In the genomic region with DNA sequence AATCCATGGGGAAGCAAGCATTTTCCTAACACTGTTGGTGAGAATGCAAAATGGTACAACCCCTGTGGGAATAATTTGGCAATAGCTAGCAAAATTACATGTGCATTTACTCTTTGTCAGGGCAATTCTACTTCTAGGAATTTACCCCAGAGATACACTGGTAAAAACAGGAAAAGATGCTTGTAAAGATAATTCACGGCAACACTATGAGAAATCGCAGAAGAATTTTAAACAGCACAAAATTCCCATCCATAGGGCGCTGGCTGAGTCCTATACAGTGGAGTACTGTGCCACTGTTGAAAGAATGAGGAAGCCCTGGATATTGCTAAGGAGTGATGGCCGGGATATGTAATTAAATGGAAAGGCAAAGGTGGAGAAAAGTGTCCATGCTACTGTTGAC, we compare ENCODE assay signal across 11 cellular contexts.
DNase-seq lines count a peak whose midpoint lies in the region; ATAC-seq and TF ChIP-seq lines count a peak whose summit lies in the region.
"Had no signal": no experiment of that assay in that cellular context is flagged by ENCODE, and none has a peak within 500 bp of the region (broad histone marks: within the 10 kb centered on the region; RNA-seq: fewer than 3 reads in every experiment).

No MANE protein-coding gene starts in this region.

- no peak for TF ChIP-seq CTCF in heart right ventricle (IDR thresholded peaks at IDR 0.05)
- no peak for TF ChIP-seq CTCF in RWPE2 (IDR thresholded peaks at IDR 0.05; ENCODE audit: poor library complexity, severe bottlenecking)
- TF ChIP-seq CTCF in fibroblast of villous mesenchyme (IDR thresholded peaks at IDR 0.05; ENCODE audit: insufficient read depth, low read depth, low read length): no peak
- TF ChIP-seq CTCF in ascending aorta (IDR thresholded peaks at IDR 0.05): no peak

- 46 to 52% methylated on average over 4 of the region's 4 CpGs for WGBS in heart right ventricle, 2 donors

- peaks cover 52% of the 10 kb centered on the region for H3K36me3 Mint-ChIP-seq in stimulated activated memory B cell treated with anti-CD40 and anti-IgM and Interleukin-4, amounts not matched to agents 10 μg/mL and 1 μg/mL and 100 μg/mL, for 72 hours

- H3K4me3 ChIP-seq in heart right ventricle: no peak overlapping the region
- H3K4me3 ChIP-seq in RWPE2 (ENCODE audit: severe bottlenecking): no peak overlapping the region
- H3K4me3 ChIP-seq in fibroblast of villous mesenchyme (ENCODE audit: low read depth, low read length): no peak overlapping the region
- no peak overlapping the region for H3K4me3 ChIP-seq in ascending aorta
- H3K4me3 ChIP-seq: lung had no signal

- no peaks in the 10 kb centered on the region for H3K27me3 Mint-ChIP-seq in stimulated activated memory B cell treated with anti-CD40 and anti-IgM and Interleukin-4, amounts not matched to agents 10 μg/mL and 1 μg/mL and 100 μg/mL, for 72 hours
- H3K27me3 Mint-ChIP-seq: activated T-cell treated with anti-CD3 and anti-CD28 coated beads, Interleukin-2, amount 50 U/mL, for 24 hours had no signal

- peak overlapping the region; percentile 69 for H3K27ac Mint-ChIP-seq in stimulated activated memory B cell treated with anti-CD40 and anti-IgM and Interleukin-4, amounts not matched to agents 10 μg/mL and 1 μg/mL and 100 μg/mL, for 72 hours
- H3K27ac Mint-ChIP-seq: activated T-cell treated with anti-CD3 and anti-CD28 coated beads, Interleukin-2, amount 50 U/mL, for 24 hours had no signal

- H3K27me3 ChIP-seq in heart right ventricle (no peaks in the 10 kb centered on the region), RWPE2 (ENCODE audit: insufficient read depth, poor library complexity, severe bottlenecking) (no peaks in the 10 kb centered on the region), ascending aorta (no peaks in the 10 kb centered on the region)

- H3K36me3 ChIP-seq in heart right ventricle (peaks cover 0 to 10% (median 0%) of the 10 kb centered on the region in 9 donors), RWPE2 (ENCODE audit: low read depth) (peaks cover 6% of the 10 kb centered on the region; the same call in 1 of the 2 replicates), ascending aorta (peaks cover 2 to 9% of the 10 kb centered on the region in 2 donors)

- peaks cover 5 to 82% (median 41%) of the 10 kb centered on the region in 9 donors for H3K4me1 ChIP-seq in heart right ventricle
- peaks cover 17% of the 10 kb centered on the region for H3K4me1 ChIP-seq in RWPE2 (ENCODE audit: insufficient read depth, poor library complexity, severe bottlenecking)
- H3K4me1 ChIP-seq in ascending aorta: peaks cover 0 to 15% of the 10 kb centered on the region in 2 donors

- H3K9me3 ChIP-seq in heart right ventricle (peaks cover 0 to 11% (median 0%) of the 10 kb centered on the region in 11 donors), RWPE2 (ENCODE audit: severe bottlenecking) (no peaks in the 10 kb centered on the region), ascending aorta (no peaks in the 10 kb centered on the region)

- DNase-seq in heart right ventricle (no peak), Right ventricle myocardium superior (no peak), RWPE2 (ENCODE audit: low spot score) (no peak), fibroblast of villous mesenchyme (ENCODE audit: low read depth) (peak; percentile 93), ascending aorta (ENCODE audit: low spot score in 2 of 2) (no peak)
- no peak for DNase-seq in stimulated activated CD4-positive, alpha-beta T cell treated with anti-CD3 and anti-CD28 coated beads, Interleukin-4, amount 100 ng/mL, for 4 hours
- DNase-seq: activated CD4-positive, alpha-beta T cell treated with anti-CD3 and anti-CD28 coated beads for 48 hours had no signal

- no peak for ATAC-seq in heart right ventricle
- no peak for ATAC-seq in Right ventricle myocardium superior (ENCODE audit: poor library complexity)
- ATAC-seq in RWPE2 (ENCODE audit: low read depth): peak; percentile 87
- ATAC-seq in stimulated activated memory B cell treated with anti-CD40 and anti-IgM and Interleukin-4, amounts not matched to agents 10 μg/mL and 1 μg/mL and 100 μg/mL, for 72 hours: no peak
- no peak for ATAC-seq in GM19452 (IDR thresholded peaks at IDR 0.05; ENCODE audit: unreplicated experiment)

- H3K27ac ChIP-seq in heart right ventricle (peak overlapping the region in 6 of 10 donors; percentile 65 to 84 (median 74)), RWPE2 (ENCODE audit: poor library complexity, severe bottlenecking) (peak overlapping the region; percentile 27), ascending aorta (no peak overlapping the region)

- H3K9me3 Mint-ChIP-seq in stimulated activated memory B cell treated with anti-CD40 and anti-IgM and Interleukin-4, amounts not matched to agents 10 μg/mL and 1 μg/mL and 100 μg/mL, for 72 hours: peaks cover 4% of the 10 kb centered on the region

- no peak overlapping the region for H3K4me3 Mint-ChIP-seq in stimulated activated memory B cell treated with anti-CD40 and anti-IgM and Interleukin-4, amounts not matched to agents 10 μg/mL and 1 μg/mL and 100 μg/mL, for 72 hours
- H3K4me3 Mint-ChIP-seq: activated T-cell treated with anti-CD3 and anti-CD28 coated beads, Interleukin-2, amount 50 U/mL, for 24 hours had no signal

- H3K4me1 Mint-ChIP-seq in stimulated activated memory B cell treated with anti-CD40 and anti-IgM and Interleukin-4, amounts not matched to agents 10 μg/mL and 1 μg/mL and 100 μg/mL, for 72 hours: peaks cover 69% of the 10 kb centered on the region

- intact Hi-C loops in heart right ventricle (cut with DNase I): no loop called here
- intact Hi-C loops in Right ventricle myocardium superior (cut with DNase I): no loop called here
- intact Hi-C loops in ascending aorta (cut with DNase I): no loop called here

Comparison
In these comparisons a context has a peak if more than half of its experiments do, and no peak if none do; other contexts are left out.
1. H3K27ac ChIP-seq: peak in heart right ventricle (6 of 10) and RWPE2 (single experiment); none in ascending aorta (0 of 2).